In the genomic region with DNA sequence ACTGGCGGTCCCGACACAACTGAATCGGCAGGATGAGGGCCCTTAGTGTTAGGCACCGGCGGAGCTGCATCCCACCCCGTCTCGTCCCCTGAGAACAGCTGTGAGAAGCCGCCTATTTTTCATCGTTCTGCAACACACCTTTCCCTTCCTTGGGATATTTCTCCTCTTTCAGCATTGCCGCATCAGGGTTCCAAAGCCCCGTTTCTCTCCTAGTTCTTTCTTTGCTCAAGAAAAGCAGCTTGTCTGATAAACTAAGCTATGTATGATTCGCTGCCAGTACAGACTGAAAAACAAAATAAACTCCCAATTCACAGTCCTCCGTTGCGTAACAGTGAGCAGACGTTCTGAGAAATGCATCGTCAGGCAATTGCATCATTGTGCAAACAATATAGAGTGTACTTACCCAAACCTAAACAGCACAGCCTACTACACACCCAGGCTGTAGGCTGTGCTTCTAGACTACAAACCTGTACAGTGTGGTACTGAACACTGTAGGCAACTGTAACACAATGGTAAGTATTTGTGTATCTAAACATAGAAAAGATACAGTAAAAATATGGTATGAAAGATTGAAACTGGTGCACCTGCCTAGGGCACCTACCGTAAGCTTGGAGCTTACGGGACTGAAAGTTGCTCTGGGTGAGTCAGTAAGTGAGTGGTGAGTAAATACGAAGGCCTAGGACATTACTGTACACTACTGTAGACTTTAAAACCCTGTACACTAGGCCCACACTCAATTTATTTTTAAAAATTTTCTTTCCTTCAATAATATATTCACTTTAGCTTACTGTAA, we compare ENCODE assay signal across 2 cellular contexts.
A peak's percentile ranks its signal among the peaks of the same experiment; 100 is the strongest.
TF ChIP-seq lines count a peak whose summit lies in the region.

No MANE protein-coding gene starts in this region.

TF ChIP-seq in K562, 482 proteins besides CTCF, POLR2A, EP300 and RAD21 (continued from another document):
- TF ChIP-seq, protein P1, sequence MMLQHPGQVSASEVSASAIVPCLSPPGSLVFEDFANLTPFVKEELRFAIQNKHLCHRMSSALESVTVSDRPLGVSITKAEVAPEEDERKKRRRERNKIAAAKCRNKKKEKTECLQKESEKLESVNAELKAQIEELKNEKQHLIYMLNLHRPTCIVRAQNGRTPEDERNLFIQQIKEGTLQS (IDR thresholded peaks at IDR 0.05), result peak; percentile 68
- TF ChIP-seq, protein P1 (CRISPR knock-in tag; conservative IDR thresholded peaks at IDR 0.05), result no peak
- TF ChIP-seq, protein P2, sequence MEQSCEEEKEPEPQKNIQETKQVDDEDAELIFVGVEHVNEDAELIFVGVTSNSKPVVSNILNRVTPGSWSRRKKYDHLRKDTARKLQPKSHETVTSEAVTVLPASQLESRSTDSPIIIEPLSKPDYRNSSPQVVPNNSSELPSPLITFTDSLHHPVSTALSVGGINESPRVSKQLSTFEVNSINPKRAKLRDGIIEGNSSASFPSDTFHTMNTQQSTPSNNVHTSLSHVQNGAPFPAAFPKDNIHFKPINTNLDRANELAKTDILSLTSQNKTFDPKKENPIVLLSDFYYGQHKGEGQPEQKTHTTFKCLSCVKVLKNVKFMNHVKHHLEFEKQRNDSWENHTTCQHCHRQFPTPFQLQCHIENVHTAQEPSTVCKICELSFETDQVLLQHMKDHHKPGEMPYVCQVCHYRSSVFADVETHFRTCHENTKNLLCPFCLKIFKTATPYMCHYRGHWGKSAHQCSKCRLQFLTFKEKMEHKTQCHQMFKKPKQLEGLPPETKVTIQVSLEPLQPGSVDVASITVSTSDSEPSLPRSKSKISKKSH (CRISPR knock-in tag; IDR thresholded peaks at IDR 0.05), result no peak
- TF ChIP-seq, protein P3, sequence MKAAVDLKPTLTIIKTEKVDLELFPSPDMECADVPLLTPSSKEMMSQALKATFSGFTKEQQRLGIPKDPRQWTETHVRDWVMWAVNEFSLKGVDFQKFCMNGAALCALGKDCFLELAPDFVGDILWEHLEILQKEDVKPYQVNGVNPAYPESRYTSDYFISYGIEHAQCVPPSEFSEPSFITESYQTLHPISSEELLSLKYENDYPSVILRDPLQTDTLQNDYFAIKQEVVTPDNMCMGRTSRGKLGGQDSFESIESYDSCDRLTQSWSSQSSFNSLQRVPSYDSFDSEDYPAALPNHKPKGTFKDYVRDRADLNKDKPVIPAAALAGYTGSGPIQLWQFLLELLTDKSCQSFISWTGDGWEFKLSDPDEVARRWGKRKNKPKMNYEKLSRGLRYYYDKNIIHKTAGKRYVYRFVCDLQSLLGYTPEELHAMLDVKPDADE (conservative IDR thresholded peaks at IDR 0.05; ENCODE audit: control insufficient read depth, low read depth, low read length), result no peak
- TF ChIP-seq CEBPG (CRISPR knock-in tag; IDR thresholded peaks at IDR 0.05), result no peak
- TF ChIP-seq CEBPG (tag; conservative IDR thresholded peaks at IDR 0.05 in 1 of 2, IDR thresholded peaks at IDR 0.05 in 1 of 2), result peak; percentile 86 to 89
- TF ChIP-seq C11orf30 (IDR thresholded peaks at IDR 0.05; ENCODE audit: low read depth), result peak; percentile 53
- TF ChIP-seq JUND (IDR thresholded peaks at IDR 0.05; ENCODE audit: borderline replicate concordance, low read depth, low read length), result no peak
- TF ChIP-seq JUND (tag; IDR thresholded peaks at IDR 0.05; ENCODE audit: borderline replicate concordance, low read depth, low read length), result peak; percentile 19; the same call in 1 of the 3 replicates
- 0 out of 2 replicates have a peak, but pooled peaks have one; percentile 26 for TF ChIP-seq ATF7 (IDR thresholded peaks at IDR 0.05)
- TF ChIP-seq TRIM24 (IDR thresholded peaks at IDR 0.05), result peak; percentile 24 to 41; a peak in 1 of 4 replicates
- TF ChIP-seq ZNF23 (CRISPR knock-in tag; IDR thresholded peaks at IDR 0.05), result no peak
- TF ChIP-seq ZFP36 (IDR thresholded peaks at IDR 0.05; ENCODE audit: low read depth, low read length, partially characterized antibody), result no peak
- TF ChIP-seq CEBPB (tag; IDR thresholded peaks at IDR 0.05), result peak; percentile 96
- peak; percentile 25; the same call in 1 of the 2 replicates for TF ChIP-seq BACH1 (tag; IDR thresholded peaks at IDR 0.05)
- no peak for TF ChIP-seq RFX7 (CRISPR knock-in tag; IDR thresholded peaks at IDR 0.05)
- TF ChIP-seq ATF1 (CRISPR knock-in tag; IDR thresholded peaks at IDR 0.05), result no peak
- TF ChIP-seq ATF1 (tag; IDR thresholded peaks at IDR 0.05), result peak; percentile 22
- peak; percentile 11; the same call in 1 of the 2 replicates for TF ChIP-seq MAFG (tag; conservative IDR thresholded peaks at IDR 0.05)

TF ChIP-seq in liver, 16 proteins besides CTCF, POLR2A, EP300 and RAD21 (continued from another document):
- TF ChIP-seq EGR1 (IDR thresholded peaks at IDR 0.05; ENCODE audit: low read depth in 2 of 2) (no peak), NR2F2 (IDR thresholded peaks at IDR 0.05) (no peak), YY1 (IDR thresholded peaks at IDR 0.05) (no peak), FOXA2 (IDR thresholded peaks at IDR 0.05) (peak; percentile 82), GABPA (IDR thresholded peaks at IDR 0.05 in 1 of 2, conservative IDR thresholded peaks at IDR 0.05 in 1 of 2) (no peak), JUND (IDR thresholded peaks at IDR 0.05) (peak; percentile 85 to 94), HNF4A (conservative IDR thresholded peaks at IDR 0.05) (peak; percentile 46 to 61), RXRA (IDR thresholded peaks at IDR 0.05) (peak; percentile 42 to 77), SP1 (IDR thresholded peaks at IDR 0.05) (peak; percentile 58), TAF1 (conservative IDR thresholded peaks at IDR 0.05) (peak; percentile 9)
- TF ChIP-seq, protein P1 (IDR thresholded peaks at IDR 0.05), result peak; percentile 93
- TF ChIP-seq, protein P4, sequence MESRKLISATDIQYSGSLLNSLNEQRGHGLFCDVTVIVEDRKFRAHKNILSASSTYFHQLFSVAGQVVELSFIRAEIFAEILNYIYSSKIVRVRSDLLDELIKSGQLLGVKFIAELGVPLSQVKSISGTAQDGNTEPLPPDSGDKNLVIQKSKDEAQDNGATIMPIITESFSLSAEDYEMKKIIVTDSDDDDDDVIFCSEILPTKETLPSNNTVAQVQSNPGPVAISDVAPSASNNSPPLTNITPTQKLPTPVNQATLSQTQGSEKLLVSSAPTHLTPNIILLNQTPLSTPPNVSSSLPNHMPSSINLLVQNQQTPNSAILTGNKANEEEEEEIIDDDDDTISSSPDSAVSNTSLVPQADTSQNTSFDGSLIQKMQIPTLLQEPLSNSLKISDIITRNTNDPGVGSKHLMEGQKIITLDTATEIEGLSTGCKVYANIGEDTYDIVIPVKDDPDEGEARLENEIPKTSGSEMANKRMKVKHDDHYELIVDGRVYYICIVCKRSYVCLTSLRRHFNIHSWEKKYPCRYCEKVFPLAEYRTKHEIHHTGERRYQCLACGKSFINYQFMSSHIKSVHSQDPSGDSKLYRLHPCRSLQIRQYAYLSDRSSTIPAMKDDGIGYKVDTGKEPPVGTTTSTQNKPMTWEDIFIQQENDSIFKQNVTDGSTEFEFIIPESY (IDR thresholded peaks at IDR 0.05), result peak; percentile 75
- TF ChIP-seq, protein P5, sequence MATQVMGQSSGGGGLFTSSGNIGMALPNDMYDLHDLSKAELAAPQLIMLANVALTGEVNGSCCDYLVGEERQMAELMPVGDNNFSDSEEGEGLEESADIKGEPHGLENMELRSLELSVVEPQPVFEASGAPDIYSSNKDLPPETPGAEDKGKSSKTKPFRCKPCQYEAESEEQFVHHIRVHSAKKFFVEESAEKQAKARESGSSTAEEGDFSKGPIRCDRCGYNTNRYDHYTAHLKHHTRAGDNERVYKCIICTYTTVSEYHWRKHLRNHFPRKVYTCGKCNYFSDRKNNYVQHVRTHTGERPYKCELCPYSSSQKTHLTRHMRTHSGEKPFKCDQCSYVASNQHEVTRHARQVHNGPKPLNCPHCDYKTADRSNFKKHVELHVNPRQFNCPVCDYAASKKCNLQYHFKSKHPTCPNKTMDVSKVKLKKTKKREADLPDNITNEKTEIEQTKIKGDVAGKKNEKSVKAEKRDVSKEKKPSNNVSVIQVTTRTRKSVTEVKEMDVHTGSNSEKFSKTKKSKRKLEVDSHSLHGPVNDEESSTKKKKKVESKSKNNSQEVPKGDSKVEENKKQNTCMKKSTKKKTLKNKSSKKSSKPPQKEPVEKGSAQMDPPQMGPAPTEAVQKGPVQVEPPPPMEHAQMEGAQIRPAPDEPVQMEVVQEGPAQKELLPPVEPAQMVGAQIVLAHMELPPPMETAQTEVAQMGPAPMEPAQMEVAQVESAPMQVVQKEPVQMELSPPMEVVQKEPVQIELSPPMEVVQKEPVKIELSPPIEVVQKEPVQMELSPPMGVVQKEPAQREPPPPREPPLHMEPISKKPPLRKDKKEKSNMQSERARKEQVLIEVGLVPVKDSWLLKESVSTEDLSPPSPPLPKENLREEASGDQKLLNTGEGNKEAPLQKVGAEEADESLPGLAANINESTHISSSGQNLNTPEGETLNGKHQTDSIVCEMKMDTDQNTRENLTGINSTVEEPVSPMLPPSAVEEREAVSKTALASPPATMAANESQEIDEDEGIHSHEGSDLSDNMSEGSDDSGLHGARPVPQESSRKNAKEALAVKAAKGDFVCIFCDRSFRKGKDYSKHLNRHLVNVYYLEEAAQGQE (IDR thresholded peaks at IDR 0.05), result peak; percentile 67
